ENCODE assay signal across 8 cellular contexts in the genomic region with DNA sequence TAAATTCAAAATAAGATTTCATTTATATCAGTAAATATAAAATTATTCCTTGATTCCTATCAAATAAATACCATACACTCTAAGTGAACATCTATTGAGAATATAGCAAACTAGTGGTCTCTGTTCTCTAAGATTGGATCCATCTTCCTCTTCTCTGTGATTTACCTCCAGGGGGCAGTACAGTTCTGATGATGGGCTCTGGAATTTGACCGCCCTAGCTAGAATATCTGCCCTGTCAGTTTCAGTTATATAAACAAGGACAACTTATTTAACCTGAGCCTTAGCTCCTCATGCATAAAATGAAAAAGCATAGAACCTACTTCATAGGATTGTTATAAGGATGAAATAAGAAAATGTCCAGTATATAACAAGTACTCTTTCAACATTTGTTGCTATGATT.
DNase-seq lines count a peak whose midpoint lies in the region; ATAC-seq and TF ChIP-seq lines count a peak whose summit lies in the region.

No MANE protein-coding gene starts in this region.

- intact Hi-C loops in psoas muscle (cut with DNase I): no loop called here

- H3K9me3 Mint-ChIP-seq in stimulated activated naive B cell treated with anti-CD40 and anti-IgM and Interleukin-4, amounts not matched to agents 10 μg/mL and 1 μg/mL and 100 μg/mL, for 72 hours: no peaks in the 10 kb centered on the region

- DNase-seq in DMS53 treated with DMSO at 0.1 percent for 48 hours (lab: John Stamatoyannopoulos, UW; ENCODE audit: unreplicated experiment) (peak; percentile 1), HCEC 1CT (peak; percentile 78), OCI-M1 (lab: John Stamatoyannopoulos, UW) (peak; percentile 70), epithelial cell of proximal tubule (ENCODE audit: low read depth) (no peak), psoas muscle (no peak), GM19238 (ENCODE audit: insufficient read length, low spot score) (no peak), activated gamma-delta T cell treated with Interleukin-2 at 50 U/mL for 16 hours (no peak)
- no peak for DNase-seq in stimulated activated naive B cell treated with anti-CD40 and anti-IgM and Interleukin-4, amounts not matched to agents 10 μg/mL and 1 μg/mL and 100 μg/mL, for 72 hours

- peaks cover 0 to 6% of the 10 kb centered on the region in 2 donors for H3K4me1 Mint-ChIP-seq in stimulated activated naive B cell treated with anti-CD40 and anti-IgM and Interleukin-4, amounts not matched to agents 10 μg/mL and 1 μg/mL and 100 μg/mL, for 72 hours

- peak overlapping the region; percentile 80 for H3K27ac ChIP-seq in psoas muscle

- no peaks in the 10 kb centered on the region for H3K9me3 ChIP-seq in psoas muscle

- H3K27ac Mint-ChIP-seq in stimulated activated naive B cell treated with anti-CD40 and anti-IgM and Interleukin-4, amounts not matched to agents 10 μg/mL and 1 μg/mL and 100 μg/mL, for 72 hours: no peak overlapping the region

- 24 to 42% (median 33%) methylated on average over 1 of the region's 1 CpG for WGBS in psoas muscle, 3 donors

- H3K4me3 Mint-ChIP-seq in stimulated activated naive B cell treated with anti-CD40 and anti-IgM and Interleukin-4, amounts not matched to agents 10 μg/mL and 1 μg/mL and 100 μg/mL, for 72 hours: no peak overlapping the region

- ATAC-seq in psoas muscle: peak; percentile 49 to 71 (median 64)
- ATAC-seq in stimulated activated naive B cell treated with anti-CD40 and anti-IgM and Interleukin-4, amounts not matched to agents 10 μg/mL and 1 μg/mL and 100 μg/mL, for 72 hours (replicated peaks): no peak

- TF ChIP-seq CTCF in epithelial cell of proximal tubule (conservative IDR thresholded peaks at IDR 0.05; ENCODE audit: low read depth, low read length) (peak; percentile 83), psoas muscle (IDR thresholded peaks at IDR 0.05) (peak; percentile 68)

- H3K36me3 Mint-ChIP-seq in stimulated activated naive B cell treated with anti-CD40 and anti-IgM and Interleukin-4, amounts not matched to agents 10 μg/mL and 1 μg/mL and 100 μg/mL, for 72 hours: no peaks in the 10 kb centered on the region

- no peaks in the 10 kb centered on the region for H3K27me3 ChIP-seq in psoas muscle (ENCODE audit: insufficient read depth in 3 of 3, low read length in 2 of 3)

- H3K4me1 ChIP-seq in psoas muscle: peaks cover 31% of the 10 kb centered on the region

- H3K36me3 ChIP-seq in psoas muscle (ENCODE audit: insufficient read depth in 1 of 2, low read depth in 1 of 2): no peaks in the 10 kb centered on the region

- H3K4me3 ChIP-seq in epithelial cell of proximal tubule (ENCODE audit: low read depth, low read length) (no peak overlapping the region), psoas muscle (no peak overlapping the region)

- peaks cover 0 to 7% of the 10 kb centered on the region in 2 donors for H3K27me3 Mint-ChIP-seq in stimulated activated naive B cell treated with anti-CD40 and anti-IgM and Interleukin-4, amounts not matched to agents 10 μg/mL and 1 μg/mL and 100 μg/mL, for 72 hours

Comparison
In these comparisons a context has a peak if more than half of its experiments do, and no peak if none do; other contexts are left out.
1. DNase-seq: peak in DMS53 treated with DMSO at 0.1 percent for 48 hours (single experiment), HCEC 1CT (single experiment) and OCI-M1 (single experiment); none in epithelial cell of proximal tubule (single experiment), psoas muscle (0 of 2), GM19238 (single experiment), stimulated activated naive B cell treated with anti-CD40 and anti-IgM and Interleukin-4, amounts not matched to agents 10 μg/mL and 1 μg/mL and 100 μg/mL, for 72 hours (single experiment) and activated gamma-delta T cell treated with Interleukin-2 at 50 U/mL for 16 hours (single experiment).
2. ATAC-seq: peak in psoas muscle (4 of 4); none in stimulated activated naive B cell treated with anti-CD40 and anti-IgM and Interleukin-4, amounts not matched to agents 10 μg/mL and 1 μg/mL and 100 μg/mL, for 72 hours (0 of 2).